8 cellular contexts compared by ENCODE assay signal in genomic region chr15:47184003-47184404, GRCh38.
DNase-seq lines count a peak whose midpoint lies in the region; FAIRE-seq and TF ChIP-seq lines count a peak whose summit lies in the region.

No MANE protein-coding gene starts in this region.

- H3K9me3 Mint-ChIP-seq in mesothelial cell of epicardium (peaks cover 4% of the 10 kb centered on the region), Caco-2 (ENCODE audit: unreplicated experiment) (no peaks in the 10 kb centered on the region)

- H3K9me3 ChIP-seq in vagina: no peaks in the 10 kb centered on the region
- no peaks in the 10 kb centered on the region for H3K9me3 ChIP-seq in Caco-2

- no peak for TF ChIP-seq CTCF in GM06990 (IDR thresholded peaks at IDR 0.05; ENCODE audit: insufficient read depth, low read length, poor library complexity, severe bottlenecking)
- no peak for TF ChIP-seq CTCF in cardiac fibroblast (IDR thresholded peaks at IDR 0.05; ENCODE audit: low read depth, low read length)
- TF ChIP-seq CTCF in mesothelial cell of epicardium (IDR thresholded peaks at IDR 0.05; ENCODE audit: unreplicated experiment): no peak
- no peak for TF ChIP-seq CTCF in vagina (IDR thresholded peaks at IDR 0.05)
- no peak for TF ChIP-seq CTCF in Caco-2 (IDR thresholded peaks at IDR 0.05; ENCODE audit: insufficient read depth in 1 of 2, low read depth in 1 of 2, low read length in 1 of 2, severe bottlenecking in 1 of 2, unreplicated experiment in 1 of 2)

- H3K27me3 Mint-ChIP-seq in mesothelial cell of epicardium (ENCODE audit: low read depth) (peaks cover 50% of the 10 kb centered on the region), Caco-2 (ENCODE audit: insufficient read depth, unreplicated experiment) (no peaks in the 10 kb centered on the region)

- H3K4me1 ChIP-seq in vagina (peaks cover 14% of the 10 kb centered on the region), Caco-2 (no peaks in the 10 kb centered on the region)

- no peak overlapping the region for H3K4me3 ChIP-seq in GM06990 (replicated peaks; ENCODE audit: low read depth, low read length)
- H3K4me3 ChIP-seq in cardiac fibroblast (replicated peaks in 1 of 2; ENCODE audit: low read depth in 2 of 2, low read length in 2 of 2): peak overlapping the region; percentile 8 to 22
- peak overlapping the region; percentile 48 to 51 for H3K4me3 ChIP-seq in vagina
- H3K4me3 ChIP-seq in Caco-2 (ENCODE audit: low read depth, low read length): no peak overlapping the region

- H3K36me3 ChIP-seq in GM06990 (ENCODE audit: control insufficient read depth, insufficient read depth, low read length) (no peaks in the 10 kb centered on the region), vagina (no peaks in the 10 kb centered on the region), Caco-2 (ENCODE audit: control insufficient read depth, insufficient read depth, low read length) (no peaks in the 10 kb centered on the region)

- POLR2A ChIA-PET in Caco-2 (lab: Charles Lee): no interaction called here

- H3K36me3 Mint-ChIP-seq in mesothelial cell of epicardium (no peaks in the 10 kb centered on the region), Caco-2 (ENCODE audit: insufficient read depth, unreplicated experiment) (no peaks in the 10 kb centered on the region)

- CTCF ChIA-PET in Caco-2 (lab: Charles Lee): no interaction called here

- DNase-seq in GM06990 (ENCODE audit: extremely low read depth, insufficient read length) (peak; percentile 8), NCI-H1092 treated with DMSO at 0.1 percent for 48 hours (lab: John Stamatoyannopoulos, UW) (peak; percentile 81), cardiac fibroblast (ENCODE audit: low read depth in 2 of 2) (no peak), mesothelial cell of epicardium (ENCODE audit: low spot score in 2 of 2, unreplicated experiment in 2 of 2) (peak in 1 of 2 experiments; percentile 27), vagina (ENCODE audit: extremely low spot score in 2 of 2) (no peak), GM12891 (ENCODE audit: insufficient read length, low spot score) (no peak), Caco-2 (no peak), NCI-H1048 (lab: John Stamatoyannopoulos, UW) (no peak)

- no peak for FAIRE-seq in GM12891 (lab: Jason Lieb, UNC)

- intact Hi-C loops in vagina (cut with DNase I) (no loop called here), Caco-2 (cut with micrococcal nuclease; ENCODE audit: unreplicated experiment) (no loop called here)

- H3K27me3 ChIP-seq in GM06990 (replicated peaks; ENCODE audit: control insufficient read depth, insufficient read depth, low read length) (no peaks in the 10 kb centered on the region), vagina (peaks cover 4% of the 10 kb centered on the region), Caco-2 (replicated peaks; ENCODE audit: control insufficient read depth, insufficient read depth, low read length) (no peaks in the 10 kb centered on the region)

- H3K4me1 Mint-ChIP-seq in mesothelial cell of epicardium (peaks cover 24% of the 10 kb centered on the region), Caco-2 (ENCODE audit: low read depth, unreplicated experiment) (no peaks in the 10 kb centered on the region)

- no TSS peak for BruUV-seq in Caco-2 (replicated peaks; lab: Mats Ljungman, UMichigan)

- H3K27ac ChIP-seq in vagina: no peak overlapping the region

- TF ChIP-seq POLR2A in vagina (IDR thresholded peaks at IDR 0.05) (no peak), GM12891 (IDR thresholded peaks at IDR 0.05; ENCODE audit: low read depth, low read length) (no peak)

- H3K4me3 Mint-ChIP-seq in mesothelial cell of epicardium (peak overlapping the region; percentile 92), Caco-2 (ENCODE audit: unreplicated experiment) (no peak overlapping the region)

- H3K27ac Mint-ChIP-seq in mesothelial cell of epicardium: peak overlapping the region; percentile 33
- no peak overlapping the region for H3K27ac Mint-ChIP-seq in Caco-2 (ENCODE audit: unreplicated experiment)

TF ChIP-seq in GM12891, 5 proteins besides CTCF, POLR2A, EP300 and RAD21:
- TF ChIP-seq TAF1 (IDR thresholded peaks at IDR 0.05; ENCODE audit: low read depth, low read length) (no peak), PAX5 (IDR thresholded peaks at IDR 0.05; ENCODE audit: insufficient read depth, low read length, severe bottlenecking) (no peak), POU2F2 (IDR thresholded peaks at IDR 0.05; ENCODE audit: low read depth, low read length) (no peak), SPI1 (IDR thresholded peaks at IDR 0.05; ENCODE audit: low read depth, low read length) (no peak), POLR2AphosphoS5 (IDR thresholded peaks at IDR 0.05; ENCODE audit: low read depth, low read length) (no peak)
TF ChIP-seq in GM12891: peak in this region for 0.

Comparison
In these comparisons a context has a peak if more than half of its experiments do, and no peak if none do; other contexts are left out.
1. DNase-seq: peak in GM06990 (single experiment) and NCI-H1092 treated with DMSO at 0.1 percent for 48 hours (single experiment); none in cardiac fibroblast (0 of 2), vagina (0 of 2), GM12891 (single experiment), Caco-2 (0 of 2) and NCI-H1048 (single experiment).
2. H3K4me3 ChIP-seq: peak in cardiac fibroblast (2 of 2) and vagina (2 of 2); none in GM06990 (single experiment) and Caco-2 (single experiment).